11 cellular contexts compared by ENCODE assay signal in the genomic region with DNA sequence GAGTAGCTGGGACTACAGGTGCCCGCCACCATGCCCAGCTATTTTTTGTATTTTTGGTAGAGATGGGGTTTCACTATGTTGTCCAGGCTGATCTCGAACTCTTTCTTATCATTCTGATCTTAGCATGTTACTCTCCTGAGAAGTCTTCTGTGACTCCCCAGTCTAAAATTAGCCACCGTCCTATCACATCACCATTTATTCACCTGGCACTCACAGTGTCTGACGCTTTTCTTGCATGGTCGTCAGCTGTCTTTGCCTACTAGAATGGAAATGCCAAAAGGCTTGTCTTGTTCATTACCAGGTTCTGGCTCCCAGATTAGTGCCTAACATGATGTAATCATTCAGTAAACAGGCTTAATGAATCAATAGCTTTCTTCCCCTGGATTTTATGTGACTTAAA.
"Had no signal": no experiment of that assay in that cellular context is flagged by ENCODE, and none has a peak within 500 bp of the region (broad histone marks: within the 10 kb centered on the region; RNA-seq: fewer than 3 reads in every experiment).

No MANE protein-coding gene starts in this region.

- H3K27ac ChIP-seq: GM23248 had no signal

- FAIRE-seq: H1, H54 had no signal

- H3K4me2 ChIP-seq: GM23338 had no signal

- DNase-seq: GM23248, GOT3, H7, H9, HCEC 1CT, HFFc6 had no signal

- H3K9ac ChIP-seq: GM23248 had no signal

- ATAC-seq: GM23338, HCT116 had no signal

- H3K4me3 ChIP-seq: GM23248, GM23338, HAP-1 had no signal

- H2AFZ ChIP-seq: GM23248, GM23338 had no signal

- H3K9me3 ChIP-seq: HAP-1 had no signal
